Comparison of ENCODE assay signal across 9 cellular contexts in the genomic region with DNA sequence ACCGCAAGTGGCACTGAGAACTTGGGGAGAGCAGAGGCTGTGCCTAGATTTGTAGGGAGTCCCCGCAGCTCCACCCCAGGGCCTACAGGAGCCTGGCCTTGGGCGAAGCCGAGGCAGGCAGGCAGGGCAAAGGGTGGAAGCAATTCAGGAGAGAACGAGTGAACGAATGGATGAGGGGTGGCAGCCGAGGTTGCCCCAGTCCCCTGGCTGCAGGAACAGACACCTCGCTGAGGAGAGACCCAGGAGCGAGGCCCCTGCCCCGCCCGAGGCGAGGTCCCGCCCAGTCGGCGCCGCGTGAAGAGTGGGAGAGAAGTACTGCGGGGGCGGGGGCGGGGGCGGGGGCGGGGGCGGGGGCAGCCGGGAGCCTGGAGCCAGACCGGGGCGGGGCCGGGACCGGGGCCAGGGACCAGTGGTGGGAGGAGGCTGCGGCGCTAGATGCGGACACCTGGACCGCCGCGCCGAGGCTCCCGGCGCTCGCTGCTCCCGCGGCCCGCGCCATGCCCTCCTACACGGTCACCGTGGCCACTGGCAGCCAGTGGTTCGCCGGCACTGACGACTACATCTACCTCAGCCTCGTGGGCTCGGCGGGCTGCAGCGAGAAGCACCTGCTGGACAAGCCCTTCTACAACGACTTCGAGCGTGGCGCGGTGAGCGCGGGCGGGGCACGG. TPM values are rescaled to one million over a fixed set of nuclear protein-coding genes. Genes with fewer than 3 reads are reported as not detected.
DNase-seq lines count a peak whose midpoint lies in the region; ATAC-seq and TF ChIP-seq lines count a peak whose summit lies in the region.
"Had no signal": no experiment of that assay in that cellular context is flagged by ENCODE, and none has a peak within 500 bp of the region (broad histone marks: within the 10 kb centered on the region; RNA-seq: fewer than 3 reads in every experiment).

ALOX5 (plus strand) TSS at position 434 of the 668 bp plus-strand sequence; CDS start at position 498, 64 bp downstream.

- no peaks in the 10 kb centered on the region for H3K36me3 Mint-ChIP-seq in activated T-cell treated with anti-CD3 and anti-CD28 coated beads, Interleukin-2, amount 50 U/mL, for 4 hours (ENCODE audit: insufficient read depth)
- no peaks in the 10 kb centered on the region for H3K36me3 Mint-ChIP-seq in glutamatergic neuron (ENCODE audit: unreplicated experiment)
- no peaks in the 10 kb centered on the region for H3K36me3 Mint-ChIP-seq in osteocyte (ENCODE audit: unreplicated experiment)

- H3K4me3 Mint-ChIP-seq in activated T-cell treated with anti-CD3 and anti-CD28 coated beads, Interleukin-2, amount 50 U/mL, for 4 hours, result peak within 1 kb of the TSS; percentile 83
- H3K4me3 Mint-ChIP-seq in glutamatergic neuron (ENCODE audit: unreplicated experiment), result peak within 1 kb of the TSS; percentile 88
- peak within 1 kb of the TSS; percentile 72 for H3K4me3 Mint-ChIP-seq in osteocyte (ENCODE audit: unreplicated experiment)

- peaks cover 25% of the 10 kb centered on the region for H3K4me1 Mint-ChIP-seq in activated T-cell treated with anti-CD3 and anti-CD28 coated beads, Interleukin-2, amount 50 U/mL, for 4 hours (ENCODE audit: low read depth)
- H3K4me1 Mint-ChIP-seq in glutamatergic neuron (ENCODE audit: low read depth, unreplicated experiment) (peaks cover 3% of the 10 kb centered on the region), osteocyte (ENCODE audit: unreplicated experiment) (peaks cover 10% of the 10 kb centered on the region)

- peaks cover 32% of the 10 kb centered on the region for H3K27me3 Mint-ChIP-seq in activated T-cell treated with anti-CD3 and anti-CD28 coated beads, Interleukin-2, amount 50 U/mL, for 4 hours (ENCODE audit: low read depth)
- H3K27me3 Mint-ChIP-seq in glutamatergic neuron (ENCODE audit: unreplicated experiment) (peaks cover 16% of the 10 kb centered on the region), osteocyte (ENCODE audit: unreplicated experiment) (peaks cover 75% of the 10 kb centered on the region)

- peak; percentile 53 for ATAC-seq in HG02870 (IDR thresholded peaks at IDR 0.05; ENCODE audit: unreplicated experiment)
- peak; percentile 39 to 55 for ATAC-seq in activated T-cell treated with anti-CD3 and anti-CD28 coated beads, Interleukin-2, amount 50 U/mL, for 4 hours

- H3K27ac Mint-ChIP-seq in glutamatergic neuron (ENCODE audit: unreplicated experiment) (no peak within 1 kb of the TSS), osteocyte (ENCODE audit: unreplicated experiment) (no peak within 1 kb of the TSS)

- TF ChIP-seq CTCF in glutamatergic neuron (IDR thresholded peaks at IDR 0.05; ENCODE audit: partially characterized antibody, unreplicated experiment) (no peak), osteocyte (IDR thresholded peaks at IDR 0.05) (no peak)

- DNase-seq in stimulated activated CD4-positive, alpha-beta T cell treated with anti-CD3 and anti-CD28 coated beads, Interleukin-2, amount 100 ng/mL, for 4 hours (ENCODE audit: low read depth), result peak; percentile 18
- DNase-seq in stimulated activated CD4-positive, alpha-beta T cell treated with anti-CD3 and anti-CD28 coated beads, Interleukin-2, amount 100 ng/mL, for 48 hours, result no peak
- peak; percentile 38 for DNase-seq in NCI-H2171 (lab: John Stamatoyannopoulos, UW)
- peak; percentile 19 for DNase-seq in activated T-cell treated with anti-CD3 and anti-CD28 coated beads, Interleukin-2, amount 50 U/mL, for 4 hours
- peak; percentile 55 for DNase-seq in glutamatergic neuron
- DNase-seq in osteocyte (ENCODE audit: extremely low spot score, unreplicated experiment), result no peak
- DNase-seq in NCI-H2107 (lab: John Stamatoyannopoulos, UW), result no peak

- no peaks in the 10 kb centered on the region for H3K9me3 Mint-ChIP-seq in activated T-cell treated with anti-CD3 and anti-CD28 coated beads, Interleukin-2, amount 50 U/mL, for 4 hours
- H3K9me3 Mint-ChIP-seq in glutamatergic neuron (ENCODE audit: unreplicated experiment) (peaks cover 4% of the 10 kb centered on the region), osteocyte (ENCODE audit: unreplicated experiment) (no peaks in the 10 kb centered on the region)

RNA-seq across cellular contexts. Expression of gene ALOX5, which starts in this region (rescaled TPM):
- total RNA-seq in activated T-cell treated with anti-CD3 and anti-CD28 coated beads, Interleukin-2, amount 50 U/mL, for 4 hours, result 1 to 10 TPM in 1 of 3 donors, under 1 TPM in 2; 0.46 to 1.1 (median 0.69) TPM
- total RNA-seq in glutamatergic neuron (ENCODE audit: unreplicated experiment) (8.4 TPM), osteocyte (not detected in 2 replicates)
- total RNA-seq: glomerular endothelial cell had no signal

Comparison
In these comparisons a context has a peak if more than half of its experiments do, and no peak if none do; other contexts are left out.
1. DNase-seq: peak in stimulated activated CD4-positive, alpha-beta T cell treated with anti-CD3 and anti-CD28 coated beads, Interleukin-2, amount 100 ng/mL, for 4 hours (single experiment), NCI-H2171 (single experiment), activated T-cell treated with anti-CD3 and anti-CD28 coated beads, Interleukin-2, amount 50 U/mL, for 4 hours (single experiment) and glutamatergic neuron (single experiment); none in stimulated activated CD4-positive, alpha-beta T cell treated with anti-CD3 and anti-CD28 coated beads, Interleukin-2, amount 100 ng/mL, for 48 hours (0 of 2), osteocyte (single experiment) and NCI-H2107 (single experiment).
2. Peak in every context shown above with its lines, with median percentiles within 50 percentile points of each other: H3K4me3 Mint-ChIP-seq.